ENCODE assay signal across 11 cellular contexts in the genomic region with DNA sequence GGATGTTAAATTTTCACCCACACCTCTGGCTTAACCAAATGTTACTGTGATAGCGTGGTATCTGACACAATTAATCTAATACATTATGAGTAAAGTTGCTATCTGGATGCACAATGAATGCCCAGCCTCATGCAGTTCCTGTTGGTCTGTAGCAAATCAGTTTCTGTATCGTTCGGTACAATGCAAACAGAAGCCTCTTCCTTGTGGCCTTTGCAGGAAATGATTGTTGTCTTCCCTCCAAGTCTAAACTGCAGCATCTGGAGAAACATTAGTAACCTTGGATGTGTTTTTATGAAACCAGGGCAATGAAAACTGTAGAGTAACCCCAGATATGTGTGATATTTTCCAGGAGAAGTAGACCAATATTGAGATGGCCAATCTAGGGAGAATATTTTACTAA. TPM values are rescaled to one million over a fixed set of nuclear protein-coding genes. Genes with fewer than 3 reads are reported as not detected.
DNase-seq lines count a peak whose midpoint lies in the region; ATAC-seq, FAIRE-seq and TF ChIP-seq lines count a peak whose summit lies in the region.
"Had no signal": no experiment of that assay in that cellular context is flagged by ENCODE, and none has a peak within 500 bp of the region (broad histone marks: within the 10 kb centered on the region; RNA-seq: fewer than 3 reads in every experiment).

No MANE protein-coding gene starts in this region.

- peak overlapping the region; percentile 52 for H3K4me2 ChIP-seq in endothelial cell of umbilical vein (ENCODE audit: insufficient read depth, low read length)

- H3K36me3 ChIP-seq in endothelial cell of umbilical vein (ENCODE audit: control insufficient read depth in 2 of 2, extremely low read depth in 1 of 2, insufficient read depth in 2 of 2, low read length in 2 of 2) (no peaks in the 10 kb centered on the region), tibial artery (peaks cover 0 to 11% (median 0%) of the 10 kb centered on the region in 3 donors)

- CTCF ChIA-PET in endothelial cell of umbilical vein (lab: Charles Lee), result interaction anchor here (0.8 kb wide), 1 partner anchor 317 kb away, joined by 3 read pairs; no protein-coding TSS in a partner anchor

- TF ChIP-seq POLR2A in endothelial cell of umbilical vein (IDR thresholded peaks at IDR 0.05; ENCODE audit: low read depth, low read length), result no peak

- H3K4me1 ChIP-seq in endothelial cell of umbilical vein (ENCODE audit: control insufficient read depth, extremely low read depth, insufficient read depth, low read length) (peaks cover 17% of the 10 kb centered on the region), tibial artery (peaks cover 0 to 28% (median 10%) of the 10 kb centered on the region in 4 donors)

- peak; percentile 68 for DNase-seq in AG08395 (ENCODE audit: low spot score)
- peak; percentile 46 for DNase-seq in LNCaP clone FGC (ENCODE audit: low read depth)
- DNase-seq in endothelial cell of umbilical vein (ENCODE audit: low read depth, low spot score), result peak; percentile 70
- peak; percentile 29 for DNase-seq in medulla oblongata (ENCODE audit: extremely low spot score)
- no peak for DNase-seq in NK-92 treated with Interleukin-12 subunit alpha and Interleukin-12 subunit beta, amount 100 ng/mL, for 24 hours (lab: John Stamatoyannopoulos, UW)
- DNase-seq in tibial artery, result no peak
- no peak for DNase-seq in NCI-H774 (lab: John Stamatoyannopoulos, UW)
- DNase-seq: NCI-H526, SHP77 had no signal

- TF ChIP-seq CTCF in LNCaP clone FGC (IDR thresholded peaks at IDR 0.05; ENCODE audit: control insufficient read depth, extremely low read depth, insufficient read depth), result no peak
- TF ChIP-seq CTCF in endothelial cell of umbilical vein (IDR thresholded peaks at IDR 0.05; ENCODE audit: extremely low read depth in 1 of 2, insufficient read depth in 1 of 2, low read depth in 1 of 2, low read length in 2 of 2), result no peak
- no peak for TF ChIP-seq CTCF in tibial artery (IDR thresholded peaks at IDR 0.05)

- H4K20me1 ChIP-seq in endothelial cell of umbilical vein (replicated peaks; ENCODE audit: control insufficient read depth, extremely low read depth, insufficient read depth, low read length), result no peaks in the 10 kb centered on the region

- H3K9ac ChIP-seq in endothelial cell of umbilical vein (replicated peaks; ENCODE audit: extremely low read depth, insufficient read depth, low read length), result no peak overlapping the region

- no peaks in the 10 kb centered on the region for H3K79me2 ChIP-seq in endothelial cell of umbilical vein (ENCODE audit: control insufficient read depth, insufficient read depth, low read length)

- intact Hi-C loops in endothelial cell of umbilical vein (cut with micrococcal nuclease) (no loop called here), tibial artery (cut with DNase I; ENCODE audit: low total_unique reads) (no loop called here)

- H3K9me1 ChIP-seq in endothelial cell of umbilical vein (replicated peaks; ENCODE audit: control insufficient read depth, extremely low read depth, insufficient read depth, low read length), result no peaks in the 10 kb centered on the region

- peak overlapping the region; percentile 52 for H2AFZ ChIP-seq in endothelial cell of umbilical vein (ENCODE audit: low read depth, low read length)

- FAIRE-seq in endothelial cell of umbilical vein (lab: Jason Lieb, UNC), result peak; percentile 91
- FAIRE-seq: G401.6 had no signal

- H3K9me3 ChIP-seq in endothelial cell of umbilical vein (replicated peaks; ENCODE audit: control insufficient read depth, insufficient read depth, low read length) (no peaks in the 10 kb centered on the region), tibial artery (no peaks in the 10 kb centered on the region)

- H3K4me3 ChIP-seq in LNCaP clone FGC (ENCODE audit: low read depth, low read length) (no peak overlapping the region), endothelial cell of umbilical vein (replicated peaks in 1 of 3; ENCODE audit: insufficient read depth in 1 of 3, low read depth in 1 of 3, low read length in 3 of 3) (no peak overlapping the region), tibial artery (no peak overlapping the region)

- H3K27me3 ChIP-seq in endothelial cell of umbilical vein (ENCODE audit: control insufficient read depth in 2 of 2, insufficient read depth in 2 of 2, low read length in 2 of 2) (no peaks in the 10 kb centered on the region), tibial artery (no peaks in the 10 kb centered on the region)

- dilution Hi-C loops in endothelial cell of umbilical vein (cut with MboI; ENCODE audit: extremely low pct_ligation_motif_present, low sequenced_read_pairs), result no loop called here

- ATAC-seq in HG02885 (IDR thresholded peaks at IDR 0.05; ENCODE audit: poor library complexity, unreplicated experiment), result no peak

- no TSS peak for BruUV-seq in endothelial cell of umbilical vein (replicated peaks; lab: Mats Ljungman, UMichigan)

- H3K27ac ChIP-seq in endothelial cell of umbilical vein (ENCODE audit: insufficient read depth, low read depth, low read length) (no peak overlapping the region), tibial artery (no peak overlapping the region)

- POLR2A ChIA-PET in endothelial cell of umbilical vein (lab: Charles Lee), result no interaction called here

TF ChIP-seq in endothelial cell of umbilical vein, 7 proteins besides CTCF, POLR2A, EP300 and RAD21:
- TF ChIP-seq MYC (IDR thresholded peaks at IDR 0.05; ENCODE audit: low read depth, low read length) (no peak), GATA2 (IDR thresholded peaks at IDR 0.05; ENCODE audit: insufficient read depth, insufficient read length, low read depth, low read length) (peak; percentile 26)
TF ChIP-seq in endothelial cell of umbilical vein: peak in this region for 1.

RNA-seq across cellular contexts. Expression of a gene that starts 46.8 kb away (rescaled TPM):
- total RNA-seq in endothelial cell of umbilical vein, result 71.1 and 72.4 TPM in 2 replicates
- polyA plus RNA-seq in endothelial cell of umbilical vein, result 34.9 and 45.1 TPM in 2 replicates
- polyA plus RNA-seq in endothelial cell of umbilical vein (2011; cell fraction: cytosol; rRNA removed), result 24.4 and 30.5 TPM in 2 replicates
- polyA plus RNA-seq in endothelial cell of umbilical vein (2011; cell fraction: nucleus; rRNA removed), result 61.1 and 63.6 TPM in 2 replicates
- 22.3 and 28.9 TPM in 2 replicates for polyA plus RNA-seq in endothelial cell of umbilical vein (2012)
- 68.6 and 78.0 TPM in 2 replicates for polyA minus RNA-seq in endothelial cell of umbilical vein
- polyA minus RNA-seq in endothelial cell of umbilical vein (2011; cell fraction: cytosol; rRNA and poly(A)+ RNA removed), result 21.5 TPM
- 21.5 and 39.9 TPM in 2 replicates for polyA minus RNA-seq in endothelial cell of umbilical vein (2011; cell fraction: nucleus; rRNA and poly(A)+ RNA removed)

Comparison
In these comparisons a context has a peak if more than half of its experiments do, and no peak if none do; other contexts are left out.
1. DNase-seq: peak in AG08395 (single experiment), LNCaP clone FGC (single experiment), endothelial cell of umbilical vein (single experiment) and medulla oblongata (single experiment); none in NK-92 treated with Interleukin-12 subunit alpha and Interleukin-12 subunit beta, amount 100 ng/mL, for 24 hours (single experiment), tibial artery (0 of 2) and NCI-H774 (single experiment).